Comparison of ENCODE assay signal across 1 cellular context in genomic region chr20:35262734-35263608, GRCh38.
TF ChIP-seq lines count a peak whose summit lies in the region.
"Not testable (repeated sequence)": the region's sequence is repeated elsewhere in the genome, so short reads cannot be mapped to it uniquely, and the experiment has no call there.

No MANE protein-coding gene starts in this region.

TF ChIP-seq in HepG2, 621 proteins besides CTCF, POLR2A, EP300 and RAD21 (continued from another document):
- peak; percentile 29; the same call in 1 of the 2 replicates for TF ChIP-seq HMGXB3 (CRISPR knock-in tag; IDR thresholded peaks at IDR 0.05; ENCODE audit: borderline replicate concordance)
- not testable (repeated sequence) for TF ChIP-seq SOX6 (IDR thresholded peaks at IDR 0.05)
- TF ChIP-seq SOX6 (CRISPR knock-in tag; IDR thresholded peaks at IDR 0.05), result peak; percentile 52; the same call in 1 of the 2 replicates
- peak; percentile 14; the same call in 1 of the 2 replicates for TF ChIP-seq ZNF281 (CRISPR knock-in tag; IDR thresholded peaks at IDR 0.05; ENCODE audit: borderline replicate concordance)
- TF ChIP-seq POGK (CRISPR knock-in tag; conservative IDR thresholded peaks at IDR 0.05), result peak; percentile 22; the same call in 1 of the 2 replicates
